In genomic region chr2:33634261-33634910, GRCh38 we compare ENCODE assay signal across 2 cellular contexts.
TF ChIP-seq lines count a peak whose summit lies in the region.

No MANE protein-coding gene starts in this region.

TF ChIP-seq in HCT116, 20 proteins besides CTCF, POLR2A, EP300 and RAD21 (continued from another document):
- no peak for TF ChIP-seq ZFX (IDR thresholded peaks at IDR 0.05)
- TF ChIP-seq CBX3 (IDR thresholded peaks at IDR 0.05; ENCODE audit: low read depth) = no peak
- no peak for TF ChIP-seq SP1 (IDR thresholded peaks at IDR 0.05; ENCODE audit: low read depth)
- TF ChIP-seq JUND (IDR thresholded peaks at IDR 0.05) = no peak
- TF ChIP-seq TCF7L2 (IDR thresholded peaks at IDR 0.05; ENCODE audit: borderline replicate concordance, extremely low read depth, insufficient read depth, insufficient read length) = no peak
- TF ChIP-seq POLR2AphosphoS5 (IDR thresholded peaks at IDR 0.05; ENCODE audit: low read depth, low read length) = no peak
- no peak for TF ChIP-seq ZNF274 (IDR thresholded peaks at IDR 0.05; ENCODE audit: low read depth, low read length)
- TF ChIP-seq SRF (IDR thresholded peaks at IDR 0.05; ENCODE audit: low read depth) = no peak
- TF ChIP-seq EGR1 (IDR thresholded peaks at IDR 0.05; ENCODE audit: low read depth) = no peak
- TF ChIP-seq SIN3A (IDR thresholded peaks at IDR 0.05; ENCODE audit: low read depth) = no peak

TF ChIP-seq in WTC11, 78 proteins besides CTCF, POLR2A, EP300 and RAD21 (continued from another document):
- TF ChIP-seq, protein P1, sequence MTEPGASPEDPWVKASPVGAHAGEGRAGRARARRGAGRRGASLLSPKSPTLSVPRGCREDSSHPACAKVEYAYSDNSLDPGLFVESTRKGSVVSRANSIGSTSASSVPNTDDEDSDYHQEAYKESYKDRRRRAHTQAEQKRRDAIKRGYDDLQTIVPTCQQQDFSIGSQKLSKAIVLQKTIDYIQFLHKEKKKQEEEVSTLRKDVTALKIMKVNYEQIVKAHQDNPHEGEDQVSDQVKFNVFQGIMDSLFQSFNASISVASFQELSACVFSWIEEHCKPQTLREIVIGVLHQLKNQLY (CRISPR knock-in tag; IDR thresholded peaks at IDR 0.05) = no peak
- TF ChIP-seq IRF1 (CRISPR knock-in tag; IDR thresholded peaks at IDR 0.05) = no peak
- TF ChIP-seq OVOL2 (CRISPR knock-in tag; IDR thresholded peaks at IDR 0.05; ENCODE audit: borderline replicate concordance) = no peak
- no peak for TF ChIP-seq ATF1 (CRISPR knock-in tag; IDR thresholded peaks at IDR 0.05)
- TF ChIP-seq GRHL2 (CRISPR knock-in tag; IDR thresholded peaks at IDR 0.05; ENCODE audit: insufficient replicate concordance, severe bottlenecking) = no peak
